ENCODE assay signal across 8 cellular contexts in genomic region chr6:125100018-125100652, GRCh38.
DNase-seq lines count a peak whose midpoint lies in the region; ATAC-seq and TF ChIP-seq lines count a peak whose summit lies in the region.

No MANE protein-coding gene starts in this region.

- DNase-seq in T-helper 1 cell (no peak), astrocyte of the cerebellum (ENCODE audit: low read depth) (no peak), COR-L47 (lab: John Stamatoyannopoulos, UW) (no peak), COLO829 (ENCODE audit: low spot score) (no peak)
- no peak for DNase-seq in stimulated activated naive B cell treated with anti-CD40 and anti-IgM and Interleukin-4, amounts not matched to agents 10 μg/mL and 1 μg/mL and 100 μg/mL, for 72 hours

- H3K4me3 Mint-ChIP-seq in T-helper 1 cell treated with Interleukin-12 subunit alpha and Interleukin-12 subunit beta and Interleukin-4 antibody, amounts not matched to agents 30 μg/mL and 1 μg/mL, for 36 hours, result peak overlapping the region; percentile 58
- H3K4me3 Mint-ChIP-seq in stimulated activated naive B cell treated with anti-CD40 and anti-IgM and Interleukin-4, amounts not matched to agents 10 μg/mL and 1 μg/mL and 100 μg/mL, for 72 hours, result peak overlapping the region; percentile 76 to 81

- no peaks in the 10 kb centered on the region for H3K36me3 Mint-ChIP-seq in T-helper 1 cell treated with Interleukin-12 subunit alpha and Interleukin-12 subunit beta and Interleukin-4 antibody, amounts not matched to agents 30 μg/mL and 1 μg/mL, for 36 hours (ENCODE audit: low read depth)
- H3K36me3 Mint-ChIP-seq in stimulated activated naive B cell treated with anti-CD40 and anti-IgM and Interleukin-4, amounts not matched to agents 10 μg/mL and 1 μg/mL and 100 μg/mL, for 72 hours, result no peaks in the 10 kb centered on the region

- in situ Hi-C loops in astrocyte of the cerebellum (cut with HindIII; ENCODE audit: low sequenced_read_pairs), result no loop called here

- H3K27ac Mint-ChIP-seq in T-helper 1 cell treated with Interleukin-12 subunit alpha and Interleukin-12 subunit beta and Interleukin-4 antibody, amounts not matched to agents 30 μg/mL and 1 μg/mL, for 36 hours, result no peak overlapping the region
- peak overlapping the region; percentile 32 for H3K27ac Mint-ChIP-seq in stimulated activated naive B cell treated with anti-CD40 and anti-IgM and Interleukin-4, amounts not matched to agents 10 μg/mL and 1 μg/mL and 100 μg/mL, for 72 hours

- H3K4me3 ChIP-seq in astrocyte of the cerebellum (ENCODE audit: low read depth, low read length), result peak overlapping the region; percentile 42

- no peak for ATAC-seq in stimulated activated naive B cell treated with anti-CD40 and anti-IgM and Interleukin-4, amounts not matched to agents 10 μg/mL and 1 μg/mL and 100 μg/mL, for 72 hours (replicated peaks)
- no peak for ATAC-seq in GM21576 (IDR thresholded peaks at IDR 0.05; ENCODE audit: unreplicated experiment)

- H3K4me1 Mint-ChIP-seq in T-helper 1 cell treated with Interleukin-12 subunit alpha and Interleukin-12 subunit beta and Interleukin-4 antibody, amounts not matched to agents 30 μg/mL and 1 μg/mL, for 36 hours (ENCODE audit: low read depth), result no peaks in the 10 kb centered on the region
- H3K4me1 Mint-ChIP-seq in stimulated activated naive B cell treated with anti-CD40 and anti-IgM and Interleukin-4, amounts not matched to agents 10 μg/mL and 1 μg/mL and 100 μg/mL, for 72 hours, result peaks cover 0 to 11% of the 10 kb centered on the region in 2 donors

- peak overlapping the region; percentile 87 for H3K27ac ChIP-seq in layer of hippocampus (ENCODE audit: low read depth, low read length)

- peaks cover 37% of the 10 kb centered on the region for H3K27me3 Mint-ChIP-seq in T-helper 1 cell treated with Interleukin-12 subunit alpha and Interleukin-12 subunit beta and Interleukin-4 antibody, amounts not matched to agents 30 μg/mL and 1 μg/mL, for 36 hours (ENCODE audit: low read depth)
- H3K27me3 Mint-ChIP-seq in stimulated activated naive B cell treated with anti-CD40 and anti-IgM and Interleukin-4, amounts not matched to agents 10 μg/mL and 1 μg/mL and 100 μg/mL, for 72 hours, result peaks cover 5 to 26% of the 10 kb centered on the region in 2 donors

- no peaks in the 10 kb centered on the region for H3K27me3 ChIP-seq in layer of hippocampus (ENCODE audit: control insufficient read depth, insufficient read depth, low read length)

- H3K9me3 Mint-ChIP-seq in T-helper 1 cell treated with Interleukin-12 subunit alpha and Interleukin-12 subunit beta and Interleukin-4 antibody, amounts not matched to agents 30 μg/mL and 1 μg/mL, for 36 hours, result no peaks in the 10 kb centered on the region
- no peaks in the 10 kb centered on the region for H3K9me3 Mint-ChIP-seq in stimulated activated naive B cell treated with anti-CD40 and anti-IgM and Interleukin-4, amounts not matched to agents 10 μg/mL and 1 μg/mL and 100 μg/mL, for 72 hours

- TF ChIP-seq CTCF in astrocyte of the cerebellum (IDR thresholded peaks at IDR 0.05; ENCODE audit: low read depth, low read length, missing control alignments), result no peak
